In genomic region chr2:157876066-157876770, GRCh38 we compare ENCODE assay signal across 8 cellular contexts. TPM values are rescaled to one million over a fixed set of nuclear protein-coding genes. Genes with fewer than 3 reads are reported as not detected.
DNase-seq lines count a peak whose midpoint lies in the region; ATAC-seq and TF ChIP-seq lines count a peak whose summit lies in the region.

ACVR1 (minus strand) TSS chr2:157876330; CDS start chr2:157799493, 76,837 bp downstream.

- H3K27ac ChIP-seq in HCT116 (ENCODE audit: low read depth, low read length) = peak within 1 kb of the TSS; percentile 79
- H3K27ac ChIP-seq in MM.1S (ENCODE audit: low read length) = peak within 1 kb of the TSS; percentile 72; the same call in 1 of the 2 replicates
- H3K27ac ChIP-seq in SK-N-MC = peak within 1 kb of the TSS; percentile 27
- H3K27ac ChIP-seq in gastroesophageal sphincter = peak within 1 kb of the TSS; percentile 96 to 98 (median 98)
- H3K27ac ChIP-seq in neuronal stem cell (replicated peaks; ENCODE audit: low read length) = peak within 1 kb of the TSS; percentile 80
- H3K27ac ChIP-seq in subcutaneous abdominal adipose tissue (ENCODE audit: low read depth, low read length) = peak within 1 kb of the TSS; percentile 84

- peak within 1 kb of the TSS; percentile 85 for H2BK15ac ChIP-seq in neuronal stem cell (ENCODE audit: low read length)

- no peak within 1 kb of the TSS for H2BK120ac ChIP-seq in neuronal stem cell (ENCODE audit: low read depth, low read length)

- H3K79me1 ChIP-seq in neuronal stem cell (ENCODE audit: low read depth, low read length) = no peaks in the 10 kb centered on the region

- H3K4me1 ChIP-seq in HCT116 (ENCODE audit: control insufficient read depth in 1 of 2, insufficient read depth in 2 of 2, low read length in 2 of 2) = peaks cover 6 to 25% of the 10 kb centered on the region in 2 experiments; a peak in 3 of 4 replicates
- 0 out of 2 replicates have a peak, but pooled peaks cover 4% of the 10 kb centered on the region for H3K4me1 ChIP-seq in MM.1S (ENCODE audit: low read length)
- H3K4me1 ChIP-seq in gastroesophageal sphincter = peaks cover 7 to 49% (median 9%) of the 10 kb centered on the region in 3 donors
- H3K4me1 ChIP-seq in neuronal stem cell (ENCODE audit: control insufficient read depth in 2 of 2, insufficient read depth in 1 of 2, low read depth in 1 of 2, low read length in 2 of 2) = no peaks in the 10 kb centered on the region
- H3K4me1 ChIP-seq in subcutaneous abdominal adipose tissue (ENCODE audit: control insufficient read depth in 5 of 5, insufficient read depth in 5 of 5, low read length in 5 of 5) = peaks cover 5 to 35% (median 25%) of the 10 kb centered on the region in 5 donors

- H3F3A ChIP-seq in MM.1S (ENCODE audit: insufficient read depth, low read length) = peaks cover 12% of the 10 kb centered on the region

- no peak within 1 kb of the TSS for H2BK12ac ChIP-seq in neuronal stem cell (ENCODE audit: low read length)

- H3K9me3 ChIP-seq in HCT116 (ENCODE audit: control insufficient read depth in 1 of 2, insufficient read depth in 1 of 2, low read depth in 1 of 2, low read length in 2 of 2) (no peaks in the 10 kb centered on the region), MM.1S (replicated peaks; ENCODE audit: insufficient read depth, low read length) (no peaks in the 10 kb centered on the region), SK-N-MC (ENCODE audit: low read depth, low read length) (no peaks in the 10 kb centered on the region), gastroesophageal sphincter (no peaks in the 10 kb centered on the region), neuronal stem cell (replicated peaks in 1 of 2; ENCODE audit: control insufficient read depth in 2 of 2, insufficient read depth in 1 of 2, low read depth in 1 of 2, low read length in 2 of 2) (no peaks in the 10 kb centered on the region), subcutaneous abdominal adipose tissue (ENCODE audit: control insufficient read depth in 5 of 5, low read length in 5 of 5) (no peaks in the 10 kb centered on the region)

- H4K91ac ChIP-seq in neuronal stem cell (ENCODE audit: low read depth, low read length, poor library complexity) = no peak within 1 kb of the TSS

- BruUV-seq in HCT116 (replicated peaks; lab: Mats Ljungman, UMichigan) = no TSS peak

- H3K9me2 ChIP-seq in HCT116 (ENCODE audit: insufficient read depth) (no peaks in the 10 kb centered on the region), MM.1S (replicated peaks; ENCODE audit: insufficient read depth, low read length) (no peaks in the 10 kb centered on the region)

- H3K36me3 ChIP-seq in HCT116 (ENCODE audit: control insufficient read depth in 1 of 2, insufficient read depth in 2 of 2, low read length in 2 of 2) = no peaks in the 10 kb centered on the region
- H3K36me3 ChIP-seq in MM.1S (replicated peaks; ENCODE audit: insufficient read depth, low read length) = no peaks in the 10 kb centered on the region
- H3K36me3 ChIP-seq in SK-N-MC (ENCODE audit: insufficient read depth, low read length) = no peaks in the 10 kb centered on the region
- no peaks in the 10 kb centered on the region for H3K36me3 ChIP-seq in gastroesophageal sphincter
- no peaks in the 10 kb centered on the region for H3K36me3 ChIP-seq in neuronal stem cell (replicated peaks in 1 of 2; ENCODE audit: control insufficient read depth in 2 of 2, insufficient read depth in 2 of 2, low read length in 2 of 2)
- no peaks in the 10 kb centered on the region for H3K36me3 ChIP-seq in subcutaneous abdominal adipose tissue (ENCODE audit: control insufficient read depth in 5 of 5, insufficient read depth in 5 of 5, low read length in 5 of 5)

- RAD21 ChIA-PET in HCT116 (lab: Charles Lee; ENCODE audit: low non-redundant PET in 1 of 2, low total read pairs in 2 of 2, uncharacterized antibody in 2 of 2, unreplicated experiment in 2 of 2) = no interaction called here

- H3K9me3 Mint-ChIP-seq in activated naive CD4-positive, alpha-beta T cell treated with anti-CD3 and anti-CD28 coated beads, Interleukin-2, amount 10 ng/mL, durations not matched to agents 7 days and 5 days = no peaks in the 10 kb centered on the region

- POLR2A ChIA-PET in HCT116 (lab: Charles Lee) = interaction anchor here (1.0 kb wide), 1 partner anchor 25 kb away, joined by 3 read pairs; no protein-coding TSS in a partner anchor

- peak within 1 kb of the TSS; percentile 53 for H2BK5ac ChIP-seq in neuronal stem cell (ENCODE audit: low read length)

- peak within 1 kb of the TSS; percentile 97 for H3K18ac ChIP-seq in neuronal stem cell (ENCODE audit: low read length)

- no peaks in the 10 kb centered on the region for H3K27me3 Mint-ChIP-seq in activated naive CD4-positive, alpha-beta T cell treated with anti-CD3 and anti-CD28 coated beads, Interleukin-2, amount 10 ng/mL, durations not matched to agents 7 days and 5 days

- H3K4me2 ChIP-seq in HCT116 (ENCODE audit: low read length) (peak within 1 kb of the TSS; percentile 92), MM.1S (ENCODE audit: low read depth, low read length) (peak within 1 kb of the TSS; percentile 94), neuronal stem cell (ENCODE audit: insufficient read depth, low read length, poor library complexity, severe bottlenecking) (peak within 1 kb of the TSS; percentile 73)

- H4K20me1 ChIP-seq in HCT116 (ENCODE audit: insufficient read depth) (no peaks in the 10 kb centered on the region), MM.1S (ENCODE audit: insufficient read depth, low read length) (no peaks in the 10 kb centered on the region)

- H2AFZ ChIP-seq in HCT116 (ENCODE audit: low read depth, low read length, poor library complexity, severe bottlenecking) (no peak within 1 kb of the TSS), MM.1S (ENCODE audit: low read length) (peak within 1 kb of the TSS; percentile 94), neuronal stem cell (ENCODE audit: low read length) (peak within 1 kb of the TSS; percentile 99)

- peak within 1 kb of the TSS; percentile 68 to 76 for H3K4me3 ChIP-seq in HCT116 (replicated peaks in 1 of 2; ENCODE audit: low read depth in 1 of 2, low read length in 2 of 2)
- peak within 1 kb of the TSS; percentile 88 for H3K4me3 ChIP-seq in MM.1S (ENCODE audit: low read length)
- H3K4me3 ChIP-seq in SK-N-MC = peak within 1 kb of the TSS; percentile 88
- peak within 1 kb of the TSS; percentile 86 to 95 for H3K4me3 ChIP-seq in gastroesophageal sphincter
- peak within 1 kb of the TSS; percentile 90 to 96 for H3K4me3 ChIP-seq in neuronal stem cell (ENCODE audit: low read length in 2 of 2)
- peak within 1 kb of the TSS; percentile 75 to 88 (median 83) for H3K4me3 ChIP-seq in subcutaneous abdominal adipose tissue (ENCODE audit: low read depth in 1 of 5, low read length in 5 of 5)

- peak; percentile 91 for DNase-seq in GDM1 (lab: John Stamatoyannopoulos, UW)
- peak; percentile 90 for DNase-seq in HCT116 (ENCODE audit: low read depth, low spot score)
- peak; percentile 91 for DNase-seq in MM.1S
- peak; percentile 63 for DNase-seq in SK-N-MC (ENCODE audit: low read depth, low spot score)
- DNase-seq in activated naive CD4-positive, alpha-beta T cell treated with anti-CD3 and anti-CD28 coated beads, Interleukin-2, amount 10 ng/mL, durations not matched to agents 7 days and 5 days = peak; percentile 92
- peak; percentile 93 for DNase-seq in neuronal stem cell (ENCODE audit: low spot score)

- TF ChIP-seq POLR2A in HCT116 (IDR thresholded peaks at IDR 0.05; ENCODE audit: borderline replicate concordance, extremely low read depth, insufficient read depth, insufficient read length) (peak; percentile 26), gastroesophageal sphincter (IDR thresholded peaks at IDR 0.05) (peak; percentile 31 to 49)

- H3K36me3 Mint-ChIP-seq in activated naive CD4-positive, alpha-beta T cell treated with anti-CD3 and anti-CD28 coated beads, Interleukin-2, amount 10 ng/mL, durations not matched to agents 7 days and 5 days = peaks cover 37% of the 10 kb centered on the region

- H3K9ac ChIP-seq in HCT116 (ENCODE audit: low read length) = peak within 1 kb of the TSS; percentile 67
- peak within 1 kb of the TSS; percentile 69 for H3K9ac ChIP-seq in MM.1S (ENCODE audit: low read length)
- peak within 1 kb of the TSS; percentile 81 for H3K9ac ChIP-seq in SK-N-MC (ENCODE audit: insufficient read length)
- H3K9ac ChIP-seq in neuronal stem cell (ENCODE audit: low read depth, low read length, poor library complexity) = peak within 1 kb of the TSS; percentile 96
- H3K9ac ChIP-seq in subcutaneous abdominal adipose tissue (ENCODE audit: low read length in 5 of 5) = peak within 1 kb of the TSS; percentile 64 to 82 (median 76)

- H3K4me3 Mint-ChIP-seq in activated naive CD4-positive, alpha-beta T cell treated with anti-CD3 and anti-CD28 coated beads, Interleukin-2, amount 10 ng/mL, durations not matched to agents 7 days and 5 days = peak within 1 kb of the TSS; percentile 89

- peak within 1 kb of the TSS; percentile 67 for H3K14ac ChIP-seq in neuronal stem cell (ENCODE audit: low read length)

- no peak within 1 kb of the TSS for H3K4ac ChIP-seq in neuronal stem cell (ENCODE audit: low read length)

- TF ChIP-seq RAD21 in HCT116 (IDR thresholded peaks at IDR 0.05; ENCODE audit: low read depth) = no peak

- TF ChIP-seq EP300 in gastroesophageal sphincter (IDR thresholded peaks at IDR 0.05) = no peak

- H3K27ac Mint-ChIP-seq in activated naive CD4-positive, alpha-beta T cell treated with anti-CD3 and anti-CD28 coated beads, Interleukin-2, amount 10 ng/mL, durations not matched to agents 7 days and 5 days = peak within 1 kb of the TSS; percentile 89

- peaks cover 65% of the 10 kb centered on the region for H3K4me1 Mint-ChIP-seq in activated naive CD4-positive, alpha-beta T cell treated with anti-CD3 and anti-CD28 coated beads, Interleukin-2, amount 10 ng/mL, durations not matched to agents 7 days and 5 days

- peak in 1 of 3 experiments; percentile 20; a peak in 1 of 6 replicates for TF ChIP-seq CTCF in HCT116 (IDR thresholded peaks at IDR 0.05 in 2 of 3, conservative IDR thresholded peaks at IDR 0.05 in 1 of 3; ENCODE audit: borderline replicate concordance in 1 of 3, insufficient read depth in 1 of 3, low read depth in 2 of 3, low read length in 2 of 3)
- TF ChIP-seq CTCF in MM.1S (IDR thresholded peaks at IDR 0.05; ENCODE audit: low read length) = no peak
- peak in 3 of 4 experiments; percentile 41 to 68 (median 56) for TF ChIP-seq CTCF in gastroesophageal sphincter (IDR thresholded peaks at IDR 0.05)

- ATAC-seq in HCT116 (peak; percentile 91), gastroesophageal sphincter (peak; percentile 97)

- intact Hi-C loops in HCT116 (cut with micrococcal nuclease) = loop anchor here (5.0 kb wide), 1 partner anchor 99 kb away; no protein-coding TSS in a partner anchor

- 0% methylated on average over 18 of the region's 82 CpGs; no CpG with 5 or more reads in 1 of the 2 donors for WGBS in gastroesophageal sphincter (ENCODE audit: low coverage in 1 of 2), 2 donors
- WGBS in neuronal stem cell (ENCODE audit: extremely low coverage in 2 of 2, insufficient read length in 2 of 2, insufficient replicate concordance in 1 of 2), 2 donors = no CpG with 5 or more reads among the region's 82 CpGs

- peak within 1 kb of the TSS; percentile 71 for H3K23ac ChIP-seq in neuronal stem cell (ENCODE audit: low read depth, low read length, poor library complexity)

- H4K8ac ChIP-seq in neuronal stem cell (ENCODE audit: low read depth, low read length) = no peak within 1 kb of the TSS

- H3K27me3 ChIP-seq in HCT116 (ENCODE audit: insufficient read depth, low read length) = no peaks in the 10 kb centered on the region
- no peaks in the 10 kb centered on the region for H3K27me3 ChIP-seq in MM.1S (replicated peaks; ENCODE audit: insufficient read depth, low read length)
- H3K27me3 ChIP-seq in gastroesophageal sphincter = no peaks in the 10 kb centered on the region
- H3K27me3 ChIP-seq in neuronal stem cell (ENCODE audit: control insufficient read depth in 3 of 3, insufficient read depth in 3 of 3, low read depth in 1 of 3, low read length in 3 of 3) = peaks cover 0 to 22% (median 7%) of the 10 kb centered on the region in 3 experiments
- H3K27me3 ChIP-seq in subcutaneous abdominal adipose tissue (ENCODE audit: control insufficient read depth in 5 of 5, insufficient read depth in 4 of 5, low read length in 5 of 5) = no peaks in the 10 kb centered on the region

- H2AK5ac ChIP-seq in neuronal stem cell (ENCODE audit: low read depth, low read length) = no peak within 1 kb of the TSS

- H3K79me2 ChIP-seq in HCT116 (ENCODE audit: insufficient read depth, low read length) = peaks cover 21% of the 10 kb centered on the region
- peaks cover 13% of the 10 kb centered on the region for H3K79me2 ChIP-seq in MM.1S (ENCODE audit: low read length)

- CTCF ChIA-PET in HCT116 (lab: Charles Lee) = interaction anchor here (0.9 to 1.6 kb wide), 3 partner anchors 11 to 23 kb away, joined by 3 to 5 read pairs (median 3); no protein-coding TSS in a partner anchor
- CTCF ChIA-PET in activated naive CD4-positive, alpha-beta T cell treated with anti-CD3 and anti-CD28 coated beads, Interleukin-2, amount 10 ng/mL, durations not matched to agents 7 days and 5 days (lab: Charles Lee) = interaction anchor here (0.9 to 2.8 kb wide), 14 partner anchors 8 to 574 kb away, joined by 3 to 22 read pairs (median 5); no protein-coding TSS in a partner anchor

RNA-seq across cellular contexts. Expression of gene ACVR1, which starts in this region (rescaled TPM):
- total RNA-seq in HCT116 (2021; ENCODE audit: unreplicated experiment) (16.9 TPM), gastroesophageal sphincter (10 to 100 TPM; 17.9 to 41.4 (median 29.9) TPM)
- polyA plus RNA-seq in HCT116 (2012) = 13.5 and 14.3 TPM in 2 replicates
- 8.4 TPM for polyA plus RNA-seq in neuronal stem cell (2013, experiment 1 of 2)
- polyA plus RNA-seq in neuronal stem cell (2013, experiment 2 of 2) = 8.4 TPM

Comparison
In these comparisons a context has a peak if more than half of its experiments do, and no peak if none do; other contexts are left out.
1. Peak in every context shown above with its lines: DNase-seq, ATAC-seq, H3K4me3 ChIP-seq and H3K27ac ChIP-seq.
2. H3K27ac ChIP-seq: peak in every context shown above with its lines; median percentile 98 in gastroesophageal sphincter; 84 in subcutaneous abdominal adipose tissue; 80 in neuronal stem cell; 79 in HCT116; 72 in MM.1S; 27 in SK-N-MC.